ENCODE assay signal across 21 cellular contexts in genomic region chr7:110448918-110449317, GRCh38.
DNase-seq lines count a peak whose midpoint lies in the region; ATAC-seq lines count a peak whose summit lies in the region.
"Had no signal": no experiment of that assay in that cellular context is flagged by ENCODE, and none has a peak within 500 bp of the region (broad histone marks: within the 10 kb centered on the region; RNA-seq: fewer than 3 reads in every experiment).

No MANE protein-coding gene starts in this region.

- H3K9me3 ChIP-seq in CD4-positive, alpha-beta memory T cell (ENCODE audit: control insufficient read depth in 1 of 2, low read length in 2 of 2) = no peaks in the 10 kb centered on the region
- H3K9me3 ChIP-seq: tibial artery had no signal

- no peak overlapping the region for H3K4me3 Mint-ChIP-seq in CD4-positive, alpha-beta memory T cell
- H3K4me3 Mint-ChIP-seq: activated naive CD8-positive, alpha-beta T cell treated with anti-CD3 and anti-CD28 coated beads, Interleukin-2, amount 10 ng/mL, durations not matched to agents 7 days and 5 days; natural killer cell treated with Interleukin-12 subunit alpha and Interleukin-12 subunit beta and Interleukin-15 and Interleukin-18, amount 100 ng/mL, for 72 hours; stimulated activated naive B cell treated with anti-CD40 and anti-IgM and Interleukin-4, amounts not matched to agents 10 μg/mL and 1 μg/mL and 100 μg/mL, for 72 hours had no signal

- no peak overlapping the region for H3K27ac ChIP-seq in CD4-positive, alpha-beta memory T cell (ENCODE audit: low read depth, low read length)
- H3K27ac ChIP-seq: tibial artery had no signal

- H3K4me1 ChIP-seq in CD4-positive, alpha-beta memory T cell (ENCODE audit: insufficient read depth, low read length) = no peaks in the 10 kb centered on the region
- H3K4me1 ChIP-seq: tibial artery had no signal

- peaks cover 0 to 1% of the 10 kb centered on the region in 2 donors for H3K27me3 Mint-ChIP-seq in CD4-positive, alpha-beta memory T cell
- H3K27me3 Mint-ChIP-seq: activated naive CD8-positive, alpha-beta T cell treated with anti-CD3 and anti-CD28 coated beads, Interleukin-2, amount 10 ng/mL, durations not matched to agents 7 days and 5 days; natural killer cell treated with Interleukin-12 subunit alpha and Interleukin-12 subunit beta and Interleukin-15 and Interleukin-18, amount 100 ng/mL, for 72 hours; stimulated activated naive B cell treated with anti-CD40 and anti-IgM and Interleukin-4, amounts not matched to agents 10 μg/mL and 1 μg/mL and 100 μg/mL, for 72 hours had no signal

- no peaks in the 10 kb centered on the region for H3K4me1 Mint-ChIP-seq in CD4-positive, alpha-beta memory T cell
- H3K4me1 Mint-ChIP-seq: activated naive CD8-positive, alpha-beta T cell treated with anti-CD3 and anti-CD28 coated beads, Interleukin-2, amount 10 ng/mL, durations not matched to agents 7 days and 5 days; stimulated activated naive B cell treated with anti-CD40 and anti-IgM and Interleukin-4, amounts not matched to agents 10 μg/mL and 1 μg/mL and 100 μg/mL, for 72 hours had no signal

- POLR2A ChIA-PET in CD4-positive, alpha-beta memory T cell (lab: Charles Lee; ENCODE audit: partially characterized antibody) = no interaction called here

- DNase-seq in MV-4-11 (lab: John Stamatoyannopoulos, UW) (peak; percentile 88), HuH-7.5 (ENCODE audit: low spot score) (no peak)
- DNase-seq in CD4-positive, alpha-beta memory T cell = no peak
- DNase-seq: activated CD8-positive, alpha-beta memory T cell treated with anti-CD3 and anti-CD28 coated beads for 24 hours; activated naive CD8-positive, alpha-beta T cell treated with anti-CD3 and anti-CD28 coated beads, Interleukin-2, amount 10 ng/mL, durations not matched to agents 7 days and 5 days; DND-41; glutamatergic neuron; GOT3; KG1; left colon; NCI-H1105; NCI-H526; posterior cingulate gyrus; stimulated activated naive B cell treated with anti-CD40 and anti-IgM and Interleukin-4, amounts not matched to agents 10 μg/mL and 1 μg/mL and 100 μg/mL, for 72 hours; T-helper 9 cell; tibial artery had no signal

- CTCF ChIA-PET in CD4-positive, alpha-beta memory T cell (lab: Charles Lee; ENCODE audit: partially characterized antibody) = no interaction called here

- no peak overlapping the region for H3K27ac Mint-ChIP-seq in CD4-positive, alpha-beta memory T cell
- H3K27ac Mint-ChIP-seq: activated naive CD8-positive, alpha-beta T cell treated with anti-CD3 and anti-CD28 coated beads, Interleukin-2, amount 10 ng/mL, durations not matched to agents 7 days and 5 days; natural killer cell treated with Interleukin-12 subunit alpha and Interleukin-12 subunit beta and Interleukin-15 and Interleukin-18, amount 100 ng/mL, for 72 hours; stimulated activated naive B cell treated with anti-CD40 and anti-IgM and Interleukin-4, amounts not matched to agents 10 μg/mL and 1 μg/mL and 100 μg/mL, for 72 hours had no signal

- no peaks in the 10 kb centered on the region for H3K36me3 ChIP-seq in CD4-positive, alpha-beta memory T cell (ENCODE audit: insufficient read depth, low read length)
- H3K36me3 ChIP-seq: tibial artery had no signal

- intact Hi-C loops in CD4-positive, alpha-beta memory T cell (cut with micrococcal nuclease) = no loop called here

- peaks cover 0 to 3% (median 0%) of the 10 kb centered on the region in 8 donors for H3K9me3 Mint-ChIP-seq in CD4-positive, alpha-beta memory T cell
- H3K9me3 Mint-ChIP-seq: activated naive CD8-positive, alpha-beta T cell treated with anti-CD3 and anti-CD28 coated beads, Interleukin-2, amount 10 ng/mL, durations not matched to agents 7 days and 5 days had no signal

- H3K27me3 ChIP-seq in CD4-positive, alpha-beta memory T cell (ENCODE audit: insufficient read depth, low read length) = no peaks in the 10 kb centered on the region
- H3K27me3 ChIP-seq: tibial artery had no signal

- ATAC-seq in GM19351 (IDR thresholded peaks at IDR 0.05; ENCODE audit: unreplicated experiment) = peak; percentile 84
- ATAC-seq in HG02759 (IDR thresholded peaks at IDR 0.05; ENCODE audit: unreplicated experiment) = peak; percentile 55
- no peak for ATAC-seq in GM18520 (IDR thresholded peaks at IDR 0.05; ENCODE audit: unreplicated experiment)
- no peak for ATAC-seq in HG02571 (IDR thresholded peaks at IDR 0.05; ENCODE audit: unreplicated experiment)
- ATAC-seq: left colon; natural killer cell treated with Interleukin-12 subunit alpha and Interleukin-12 subunit beta and Interleukin-15 and Interleukin-18, amount 100 ng/mL, for 72 hours; stimulated activated naive B cell treated with anti-CD40 and anti-IgM and Interleukin-4, amounts not matched to agents 10 μg/mL and 1 μg/mL and 100 μg/mL, for 72 hours had no signal

- H3K36me3 Mint-ChIP-seq in CD4-positive, alpha-beta memory T cell = no peaks in the 10 kb centered on the region
- H3K36me3 Mint-ChIP-seq: natural killer cell treated with Interleukin-12 subunit alpha and Interleukin-12 subunit beta and Interleukin-15 and Interleukin-18, amount 100 ng/mL, for 72 hours; stimulated activated naive B cell treated with anti-CD40 and anti-IgM and Interleukin-4, amounts not matched to agents 10 μg/mL and 1 μg/mL and 100 μg/mL, for 72 hours had no signal

- H3K4me3 ChIP-seq in CD4-positive, alpha-beta memory T cell (ENCODE audit: low read length in 2 of 2) = no peak overlapping the region
- H3K4me3 ChIP-seq: tibial artery had no signal

Comparison
In these comparisons a context has a peak if more than half of its experiments do, and no peak if none do; other contexts are left out.
1. ATAC-seq: peak in GM19351 (single experiment) and HG02759 (single experiment); none in GM18520 (single experiment) and HG02571 (single experiment).